In the genomic region with DNA sequence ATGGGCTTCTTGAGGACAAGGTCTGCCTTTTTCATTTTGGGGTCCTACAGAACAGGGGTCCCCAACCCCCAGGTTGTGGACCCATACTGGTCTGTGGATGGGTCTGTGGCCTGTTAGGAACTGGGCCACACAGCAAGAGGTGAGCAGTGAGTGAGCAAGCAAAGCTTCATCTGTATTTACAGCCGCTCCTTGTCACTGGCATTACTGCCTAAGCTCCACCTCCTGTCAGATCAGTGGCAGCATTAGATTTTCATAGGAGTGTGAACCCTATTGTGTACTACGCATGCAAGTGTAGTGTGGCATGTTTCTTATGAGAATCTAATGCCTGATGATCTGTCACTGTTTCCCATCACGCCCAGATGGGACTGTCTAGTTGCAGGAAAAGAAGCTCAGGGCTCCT, we compare ENCODE assay signal across 2 cellular contexts.
TF ChIP-seq lines count a peak whose summit lies in the region.

No MANE protein-coding gene starts in this region.

TF ChIP-seq in liver, 16 proteins besides CTCF, POLR2A, EP300 and RAD21 (continued from another document):
- TF ChIP-seq, protein P1, sequence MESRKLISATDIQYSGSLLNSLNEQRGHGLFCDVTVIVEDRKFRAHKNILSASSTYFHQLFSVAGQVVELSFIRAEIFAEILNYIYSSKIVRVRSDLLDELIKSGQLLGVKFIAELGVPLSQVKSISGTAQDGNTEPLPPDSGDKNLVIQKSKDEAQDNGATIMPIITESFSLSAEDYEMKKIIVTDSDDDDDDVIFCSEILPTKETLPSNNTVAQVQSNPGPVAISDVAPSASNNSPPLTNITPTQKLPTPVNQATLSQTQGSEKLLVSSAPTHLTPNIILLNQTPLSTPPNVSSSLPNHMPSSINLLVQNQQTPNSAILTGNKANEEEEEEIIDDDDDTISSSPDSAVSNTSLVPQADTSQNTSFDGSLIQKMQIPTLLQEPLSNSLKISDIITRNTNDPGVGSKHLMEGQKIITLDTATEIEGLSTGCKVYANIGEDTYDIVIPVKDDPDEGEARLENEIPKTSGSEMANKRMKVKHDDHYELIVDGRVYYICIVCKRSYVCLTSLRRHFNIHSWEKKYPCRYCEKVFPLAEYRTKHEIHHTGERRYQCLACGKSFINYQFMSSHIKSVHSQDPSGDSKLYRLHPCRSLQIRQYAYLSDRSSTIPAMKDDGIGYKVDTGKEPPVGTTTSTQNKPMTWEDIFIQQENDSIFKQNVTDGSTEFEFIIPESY (IDR thresholded peaks at IDR 0.05): no peak
- TF ChIP-seq, protein P2, sequence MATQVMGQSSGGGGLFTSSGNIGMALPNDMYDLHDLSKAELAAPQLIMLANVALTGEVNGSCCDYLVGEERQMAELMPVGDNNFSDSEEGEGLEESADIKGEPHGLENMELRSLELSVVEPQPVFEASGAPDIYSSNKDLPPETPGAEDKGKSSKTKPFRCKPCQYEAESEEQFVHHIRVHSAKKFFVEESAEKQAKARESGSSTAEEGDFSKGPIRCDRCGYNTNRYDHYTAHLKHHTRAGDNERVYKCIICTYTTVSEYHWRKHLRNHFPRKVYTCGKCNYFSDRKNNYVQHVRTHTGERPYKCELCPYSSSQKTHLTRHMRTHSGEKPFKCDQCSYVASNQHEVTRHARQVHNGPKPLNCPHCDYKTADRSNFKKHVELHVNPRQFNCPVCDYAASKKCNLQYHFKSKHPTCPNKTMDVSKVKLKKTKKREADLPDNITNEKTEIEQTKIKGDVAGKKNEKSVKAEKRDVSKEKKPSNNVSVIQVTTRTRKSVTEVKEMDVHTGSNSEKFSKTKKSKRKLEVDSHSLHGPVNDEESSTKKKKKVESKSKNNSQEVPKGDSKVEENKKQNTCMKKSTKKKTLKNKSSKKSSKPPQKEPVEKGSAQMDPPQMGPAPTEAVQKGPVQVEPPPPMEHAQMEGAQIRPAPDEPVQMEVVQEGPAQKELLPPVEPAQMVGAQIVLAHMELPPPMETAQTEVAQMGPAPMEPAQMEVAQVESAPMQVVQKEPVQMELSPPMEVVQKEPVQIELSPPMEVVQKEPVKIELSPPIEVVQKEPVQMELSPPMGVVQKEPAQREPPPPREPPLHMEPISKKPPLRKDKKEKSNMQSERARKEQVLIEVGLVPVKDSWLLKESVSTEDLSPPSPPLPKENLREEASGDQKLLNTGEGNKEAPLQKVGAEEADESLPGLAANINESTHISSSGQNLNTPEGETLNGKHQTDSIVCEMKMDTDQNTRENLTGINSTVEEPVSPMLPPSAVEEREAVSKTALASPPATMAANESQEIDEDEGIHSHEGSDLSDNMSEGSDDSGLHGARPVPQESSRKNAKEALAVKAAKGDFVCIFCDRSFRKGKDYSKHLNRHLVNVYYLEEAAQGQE (IDR thresholded peaks at IDR 0.05): no peak
- TF ChIP-seq NR2F2 (IDR thresholded peaks at IDR 0.05) (no peak), GABPA (IDR thresholded peaks at IDR 0.05 in 1 of 2, conservative IDR thresholded peaks at IDR 0.05 in 1 of 2) (no peak), RXRA (IDR thresholded peaks at IDR 0.05) (no peak), YY1 (IDR thresholded peaks at IDR 0.05) (no peak), EGR1 (IDR thresholded peaks at IDR 0.05; ENCODE audit: low read depth in 2 of 2) (no peak), FOXA1 (IDR thresholded peaks at IDR 0.05) (no peak), FOXA2 (IDR thresholded peaks at IDR 0.05) (no peak), JUND (IDR thresholded peaks at IDR 0.05) (no peak)
- TF ChIP-seq, protein P3, sequence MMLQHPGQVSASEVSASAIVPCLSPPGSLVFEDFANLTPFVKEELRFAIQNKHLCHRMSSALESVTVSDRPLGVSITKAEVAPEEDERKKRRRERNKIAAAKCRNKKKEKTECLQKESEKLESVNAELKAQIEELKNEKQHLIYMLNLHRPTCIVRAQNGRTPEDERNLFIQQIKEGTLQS (IDR thresholded peaks at IDR 0.05): no peak

TF ChIP-seq in HepG2, 621 proteins besides CTCF, POLR2A, EP300 and RAD21 (continued from another document):
- TF ChIP-seq, protein P4, sequence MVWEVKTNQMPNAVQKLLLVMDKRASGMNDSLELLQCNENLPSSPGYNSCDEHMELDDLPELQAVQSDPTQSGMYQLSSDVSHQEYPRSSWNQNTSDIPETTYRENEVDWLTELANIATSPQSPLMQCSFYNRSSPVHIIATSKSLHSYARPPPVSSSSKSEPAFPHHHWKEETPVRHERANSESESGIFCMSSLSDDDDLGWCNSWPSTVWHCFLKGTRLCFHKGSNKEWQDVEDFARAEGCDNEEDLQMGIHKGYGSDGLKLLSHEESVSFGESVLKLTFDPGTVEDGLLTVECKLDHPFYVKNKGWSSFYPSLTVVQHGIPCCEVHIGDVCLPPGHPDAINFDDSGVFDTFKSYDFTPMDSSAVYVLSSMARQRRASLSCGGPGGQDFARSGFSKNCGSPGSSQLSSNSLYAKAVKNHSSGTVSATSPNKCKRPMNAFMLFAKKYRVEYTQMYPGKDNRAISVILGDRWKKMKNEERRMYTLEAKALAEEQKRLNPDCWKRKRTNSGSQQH (CRISPR knock-in tag; IDR thresholded peaks at IDR 0.05; ENCODE audit: low read depth): no peak
- no peak for TF ChIP-seq ZNF674 (CRISPR knock-in tag; IDR thresholded peaks at IDR 0.05; ENCODE audit: low read depth)
